In the genomic region with DNA sequence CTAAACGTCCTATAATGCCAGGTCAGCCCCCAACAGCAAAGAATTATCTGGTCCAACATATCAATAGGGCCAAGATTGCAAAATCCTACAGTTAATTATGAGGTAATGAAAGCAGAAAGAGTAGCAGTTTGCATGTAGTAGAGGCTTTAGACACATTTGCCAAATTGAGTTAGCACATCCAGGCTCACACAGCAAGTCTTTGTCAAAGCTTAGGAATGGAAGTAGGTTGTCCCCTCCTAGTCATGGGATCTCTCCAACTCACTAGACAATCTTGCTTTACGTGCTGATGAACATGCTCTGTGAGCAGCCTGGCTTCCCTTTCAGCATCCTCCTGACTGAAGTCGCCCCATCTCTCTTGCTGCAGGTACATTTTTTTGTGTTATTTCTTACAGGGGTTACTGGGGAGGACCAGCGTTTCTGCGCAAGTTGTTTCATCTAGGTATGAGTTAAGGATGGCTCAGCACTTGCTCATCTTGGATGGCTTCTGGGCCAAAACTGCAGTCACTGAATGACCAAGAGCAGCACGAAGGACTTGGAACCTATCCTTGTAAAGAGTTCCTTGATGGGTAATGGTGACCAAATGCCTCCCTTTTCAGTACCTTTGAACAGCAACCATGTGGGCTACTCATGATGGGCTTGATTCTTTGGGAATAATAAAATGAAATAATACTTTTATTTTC, we compare ENCODE assay signal across 28 cellular contexts.
"Had no signal": no experiment of that assay in that cellular context is flagged by ENCODE, and none has a peak within 500 bp of the region (broad histone marks: within the 10 kb centered on the region; RNA-seq: fewer than 3 reads in every experiment).

No MANE protein-coding gene starts in this region.

- DNase-seq: activated CD4-positive, alpha-beta T cell treated with anti-CD3 and anti-CD28 coated beads for 48 hours; activated CD4-positive, alpha-beta T cell treated with anti-CD3 and anti-CD28 coated beads, Interleukin-2, amount 50 U/mL, for 4 hours; activated CD4-positive, CD25-positive, alpha-beta regulatory T cell treated with anti-CD3 and anti-CD28 coated beads, Interleukin-2, amount 50 U/mL, for 72 hours; activated CD8-positive, alpha-beta memory T cell treated with anti-CD3 and anti-CD28 coated beads, Interleukin-2, amount 10 ng/mL, durations not matched to agents 7 days and 5 days; activated effector memory CD4-positive, alpha-beta T cell treated with Interleukin-2 at 50 U/mL for 16 hours; activated naive CD4-positive, alpha-beta T cell; activated naive CD8-positive, alpha-beta T cell treated with anti-CD3 and anti-CD28 coated beads, Interleukin-2, amount 50 U/mL, for 24 hours; activated T-cell treated with anti-CD3 and anti-CD28 coated beads, Interleukin-2, amount 50 U/mL, for 24 hours; amniotic stem cell; KG1; MV-4-11; NCI-H1092 treated with DMSO at 0.1 percent for 48 hours; NCI-H1417 treated with DMSO at 0.1 percent for 48 hours; NCI-H1694 treated with DMSO at 0.1 percent for 48 hours; NCI-H2029 treated with DMSO at 0.1 percent for 48 hours; NCI-H345; NCI-H510A treated with DMSO at 0.1 percent for 48 hours; NCI-H69; NK-92 treated with Interleukin-12 subunit alpha and Interleukin-12 subunit beta, amount 100 ng/mL, for 24 hours; Peyer's patch; SHP77 had no signal

- H3K27me3 ChIP-seq: cardiac muscle cell, Peyer's patch, SJSA1 had no signal

- H3K4me1 ChIP-seq: Peyer's patch, SJSA1 had no signal

- H3K27ac ChIP-seq: cardiac muscle cell, Peyer's patch, RWPE1, SJSA1 had no signal

- ATAC-seq: activated CD8-positive, alpha-beta memory T cell treated with anti-CD3 and anti-CD28 coated beads, Interleukin-2, amount 10 ng/mL, durations not matched to agents 7 days and 5 days; activated naive CD4-positive, alpha-beta T cell treated with anti-CD3 and anti-CD28 coated beads, Interleukin-2, amount 50 U/mL, for 72 hours; activated naive CD8-positive, alpha-beta T cell treated with anti-CD3 and anti-CD28 coated beads, Interleukin-2, amount 50 U/mL, for 24 hours; SK-N-SH treated with all-trans-retinoic acid at 6 μM for 48 hours; WTC11 had no signal

- FAIRE-seq: astrocyte had no signal

- H3K36me3 ChIP-seq: cardiac muscle cell, SJSA1 had no signal

- H3K9me3 ChIP-seq: Peyer's patch, SJSA1 had no signal

- H3K4me3 ChIP-seq: cardiac muscle cell, Peyer's patch, SJSA1 had no signal
